In the genomic region with DNA sequence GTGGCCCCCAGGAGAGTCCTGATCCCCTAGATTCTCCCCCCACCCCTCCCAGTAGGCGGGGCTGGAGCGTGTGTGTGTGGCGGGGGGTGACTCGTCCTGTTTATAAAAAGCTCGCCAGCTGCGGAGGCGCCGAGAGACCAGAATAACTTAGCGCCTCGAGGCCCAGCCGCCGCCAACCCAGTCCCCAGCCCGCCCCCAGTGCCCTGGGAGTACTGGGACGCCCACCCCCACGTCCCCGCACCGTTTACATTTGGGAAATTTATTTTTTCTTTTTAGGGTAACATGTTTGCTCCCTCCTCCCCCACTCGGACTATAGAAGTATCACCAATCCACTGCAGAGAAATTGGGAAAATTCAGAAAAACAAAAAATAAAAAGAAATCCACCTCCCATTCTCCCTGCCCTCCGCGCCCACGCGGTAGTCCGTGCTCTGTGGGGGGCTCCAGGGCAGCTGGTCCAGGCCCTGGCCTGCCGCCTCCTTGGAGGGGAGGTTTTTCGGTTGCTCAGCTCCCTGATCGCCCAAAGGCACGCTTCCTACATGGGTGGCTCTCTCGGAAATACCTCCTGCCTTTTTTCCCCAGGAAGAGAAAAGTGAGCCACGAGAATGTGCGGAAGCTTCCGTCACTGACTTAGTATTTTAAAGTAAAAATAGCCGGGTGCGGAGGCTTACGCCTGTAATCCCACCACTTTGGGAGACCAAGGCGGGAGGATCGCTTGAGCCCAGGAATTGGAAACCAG, we compare ENCODE assay signal across 8 cellular contexts. TPM values are rescaled to one million over a fixed set of nuclear protein-coding genes. Genes with fewer than 3 reads are reported as not detected.
DNase-seq lines count a peak whose midpoint lies in the region; ATAC-seq lines count a peak whose summit lies in the region.

No MANE protein-coding gene starts in this region.

- DNase-seq in NCI-H1092 treated with DMSO at 0.1 percent for 48 hours (lab: John Stamatoyannopoulos, UW) (peak; percentile 17), NCI-H1092 (lab: John Stamatoyannopoulos, UW) (no peak), NCI-H524 (lab: John Stamatoyannopoulos, UW) (peak; percentile 58 to 85), activated T-cell treated with anti-CD3 and anti-CD28 coated beads for 4 hours (peak; percentile 44), epithelial cell of prostate (ENCODE audit: low read depth, low spot score) (no peak)

- H3K36me3 ChIP-seq in mesodermal cell (ENCODE audit: control insufficient read depth, insufficient read depth, low read length) = no peaks in the 10 kb centered on the region

- no peaks in the 10 kb centered on the region for H3K9me3 ChIP-seq in mesodermal cell (ENCODE audit: control insufficient read depth, low read length)

- peaks cover 13% of the 10 kb centered on the region for H3K4me1 ChIP-seq in mesodermal cell (ENCODE audit: control insufficient read depth, insufficient read depth, low read length, poor library complexity, severe bottlenecking)

- H3K9me3 Mint-ChIP-seq in stimulated activated naive CD8-positive, alpha-beta T cell treated with anti-CD3 and anti-CD28 coated beads, Interleukin-15, Interleukin-2, amounts not matched to agents 100 ng/mL and 50 ng/mL, for 24 hours = no peaks in the 10 kb centered on the region

- no peak for ATAC-seq in GM21390 (IDR thresholded peaks at IDR 0.05; ENCODE audit: unreplicated experiment)

- no peaks in the 10 kb centered on the region for H3K27me3 Mint-ChIP-seq in stimulated activated naive CD8-positive, alpha-beta T cell treated with anti-CD3 and anti-CD28 coated beads, Interleukin-15, Interleukin-2, amounts not matched to agents 100 ng/mL and 50 ng/mL, for 24 hours

- H3K4me3 Mint-ChIP-seq in stimulated activated naive CD8-positive, alpha-beta T cell treated with anti-CD3 and anti-CD28 coated beads, Interleukin-15, Interleukin-2, amounts not matched to agents 100 ng/mL and 50 ng/mL, for 24 hours = peak overlapping the region; percentile 86

- H3K27ac Mint-ChIP-seq in stimulated activated naive CD8-positive, alpha-beta T cell treated with anti-CD3 and anti-CD28 coated beads, Interleukin-15, Interleukin-2, amounts not matched to agents 100 ng/mL and 50 ng/mL, for 24 hours = peak overlapping the region; percentile 83

- H3K4me3 ChIP-seq in mesodermal cell (ENCODE audit: extremely low read depth, insufficient read depth, low read length, poor library complexity, severe bottlenecking) = peak overlapping the region; percentile 56

- H3K4me1 Mint-ChIP-seq in stimulated activated naive CD8-positive, alpha-beta T cell treated with anti-CD3 and anti-CD28 coated beads, Interleukin-15, Interleukin-2, amounts not matched to agents 100 ng/mL and 50 ng/mL, for 24 hours (ENCODE audit: low read depth) = peaks cover 30% of the 10 kb centered on the region

- H3K27ac ChIP-seq in epithelial cell of prostate = peak overlapping the region; percentile 59
- peak overlapping the region; percentile 92 for H3K27ac ChIP-seq in mesodermal cell (ENCODE audit: low read depth, low read length, severe bottlenecking)

- H3K36me3 Mint-ChIP-seq in stimulated activated naive CD8-positive, alpha-beta T cell treated with anti-CD3 and anti-CD28 coated beads, Interleukin-15, Interleukin-2, amounts not matched to agents 100 ng/mL and 50 ng/mL, for 24 hours (ENCODE audit: low read depth) = no peaks in the 10 kb centered on the region

- 18 to 23% methylated on average over 15 to 16 of the region's 36 CpGs for WGBS in mesodermal cell (ENCODE audit: insufficient coverage in 2 of 2), 2 experiments

RNA-seq across cellular contexts. Expression of a gene that starts 1.5 kb away (rescaled TPM):
- 6.0 TPM for polyA plus RNA-seq in mesodermal cell (2013, experiment 1 of 2)
- 6.0 TPM for polyA plus RNA-seq in mesodermal cell (2013, experiment 2 of 2)

RNA-seq across cellular contexts. Expression of a gene that starts 12.3 kb away (rescaled TPM):
- 27.5 TPM for polyA plus RNA-seq in mesodermal cell (2013, experiment 1 of 2)
- 21.6 TPM for polyA plus RNA-seq in mesodermal cell (2013, experiment 2 of 2)

RNA-seq across cellular contexts. Expression of a gene that starts 20.9 kb away (rescaled TPM):
- polyA plus RNA-seq in mesodermal cell (2013, experiment 1 of 2) = 0.48 TPM
- polyA plus RNA-seq in mesodermal cell (2013, experiment 2 of 2) = not detected

RNA-seq across cellular contexts. Expression of a gene that starts 31.7 kb away (rescaled TPM):
- polyA plus RNA-seq in mesodermal cell (2013, experiment 1 of 2) = 3.5 TPM
- 2.9 TPM for polyA plus RNA-seq in mesodermal cell (2013, experiment 2 of 2)

RNA-seq across cellular contexts. Expression of a gene that starts 52.4 kb away (rescaled TPM):
- 46.4 TPM for polyA plus RNA-seq in mesodermal cell (2013, experiment 1 of 2)
- 37.9 TPM for polyA plus RNA-seq in mesodermal cell (2013, experiment 2 of 2)

Comparison
In these comparisons a context has a peak if more than half of its experiments do, and no peak if none do; other contexts are left out.
1. DNase-seq: peak in NCI-H1092 treated with DMSO at 0.1 percent for 48 hours (single experiment), NCI-H524 (2 of 2) and activated T-cell treated with anti-CD3 and anti-CD28 coated beads for 4 hours (single experiment); none in NCI-H1092 (single experiment) and epithelial cell of prostate (single experiment).